Comparison of ENCODE assay signal across 19 cellular contexts in genomic region chr11:27187848-27188621, GRCh38.
"Had no signal": no experiment of that assay in that cellular context is flagged by ENCODE, and none has a peak within 500 bp of the region (broad histone marks: within the 10 kb centered on the region; RNA-seq: fewer than 3 reads in every experiment).

No MANE protein-coding gene starts in this region.

- ATAC-seq: effector memory CD8-positive, alpha-beta T cell; gastrocnemius medialis; heart left ventricle; left cardiac atrium; natural killer cell treated with Interleukin-12 subunit alpha and Interleukin-12 subunit beta and Interleukin-15 and Interleukin-18, amount 100 ng/mL, for 72 hours; right cardiac atrium; upper lobe of right lung had no signal

- H3K4me3 ChIP-seq: gastrocnemius medialis, heart left ventricle, lung, prostate gland, suprapubic skin, upper lobe of right lung had no signal

- H3K36me3 ChIP-seq: gastrocnemius medialis, heart left ventricle, prostate gland, suprapubic skin, upper lobe of right lung had no signal

- H3K27ac Mint-ChIP-seq: activated CD4-positive, alpha-beta T cell treated with anti-CD3 and anti-CD28 coated beads, Interleukin-2, amount 10 ng/mL, durations not matched to agents 7 days and 5 days; activated T-helper 1 cell treated with anti-CD3 and anti-CD28 coated beads, Interleukin-12 subunit alpha, Interleukin-12 subunit beta, Interleukin-2, Interleukin-4 antibody, amounts not matched to agents 30 ng/mL and 10 ng/mL and 1 ng/mL, durations not matched to agents 14 hours and 24 hours and 36 hours; dendritic cell treated with granulocyte-macrophage colony-stimulating factor and Interleukin-4, amounts not matched to agents 40 ng/mL and 50 ng/mL, for 4 days; effector memory CD8-positive, alpha-beta T cell; natural killer cell treated with Interleukin-12 subunit alpha and Interleukin-12 subunit beta and Interleukin-15 and Interleukin-18, amount 100 ng/mL, for 72 hours; stimulated activated naive CD8-positive, alpha-beta T cell treated with anti-CD3 and anti-CD28 coated beads, Interleukin-15, Interleukin-2, amounts not matched to agents 100 ng/mL and 50 ng/mL, for 24 hours had no signal

- H3K9me3 Mint-ChIP-seq: activated CD4-positive, alpha-beta T cell treated with anti-CD3 and anti-CD28 coated beads, Interleukin-2, amount 10 ng/mL, durations not matched to agents 7 days and 5 days; activated T-helper 1 cell treated with anti-CD3 and anti-CD28 coated beads, Interleukin-12 subunit alpha, Interleukin-12 subunit beta, Interleukin-2, Interleukin-4 antibody, amounts not matched to agents 30 ng/mL and 10 ng/mL and 1 ng/mL, durations not matched to agents 14 hours and 24 hours and 36 hours; dendritic cell treated with granulocyte-macrophage colony-stimulating factor and Interleukin-4, amounts not matched to agents 40 ng/mL and 50 ng/mL, for 4 days; effector memory CD8-positive, alpha-beta T cell; natural killer cell treated with Interleukin-12 subunit alpha and Interleukin-12 subunit beta and Interleukin-15 and Interleukin-18, amount 100 ng/mL, for 72 hours; stimulated activated naive CD8-positive, alpha-beta T cell treated with anti-CD3 and anti-CD28 coated beads, Interleukin-15, Interleukin-2, amounts not matched to agents 100 ng/mL and 50 ng/mL, for 24 hours had no signal

- H3K27ac ChIP-seq: epithelial cell of prostate, gastrocnemius medialis, heart left ventricle, prostate gland, suprapubic skin, upper lobe of right lung had no signal

- H3K36me3 Mint-ChIP-seq: natural killer cell treated with Interleukin-12 subunit alpha and Interleukin-12 subunit beta and Interleukin-15 and Interleukin-18, amount 100 ng/mL, for 72 hours had no signal

- H3K27me3 ChIP-seq: gastrocnemius medialis, suprapubic skin had no signal

- DNase-seq: activated CD4-positive, alpha-beta T cell treated with anti-CD3 and anti-CD28 coated beads, Interleukin-2, amount 10 ng/mL, durations not matched to agents 7 days and 5 days; activated CD4-positive, CD25-positive, alpha-beta regulatory T cell; anterior cingulate cortex; cerebellar nuclear complex; effector memory CD8-positive, alpha-beta T cell; gastrocnemius medialis; heart left ventricle; left cardiac atrium; occipital lobe; right cardiac atrium; upper lobe of right lung had no signal

- H3K4me3 Mint-ChIP-seq: activated CD4-positive, alpha-beta T cell treated with anti-CD3 and anti-CD28 coated beads, Interleukin-2, amount 10 ng/mL, durations not matched to agents 7 days and 5 days; activated T-helper 1 cell treated with anti-CD3 and anti-CD28 coated beads, Interleukin-12 subunit alpha, Interleukin-12 subunit beta, Interleukin-2, Interleukin-4 antibody, amounts not matched to agents 30 ng/mL and 10 ng/mL and 1 ng/mL, durations not matched to agents 14 hours and 24 hours and 36 hours; dendritic cell treated with granulocyte-macrophage colony-stimulating factor and Interleukin-4, amounts not matched to agents 40 ng/mL and 50 ng/mL, for 4 days; effector memory CD8-positive, alpha-beta T cell; natural killer cell treated with Interleukin-12 subunit alpha and Interleukin-12 subunit beta and Interleukin-15 and Interleukin-18, amount 100 ng/mL, for 72 hours; stimulated activated naive CD8-positive, alpha-beta T cell treated with anti-CD3 and anti-CD28 coated beads, Interleukin-15, Interleukin-2, amounts not matched to agents 100 ng/mL and 50 ng/mL, for 24 hours had no signal

- H3K9me3 ChIP-seq: gastrocnemius medialis, prostate gland, suprapubic skin, upper lobe of right lung had no signal

- H3K4me1 ChIP-seq: gastrocnemius medialis, prostate gland, upper lobe of right lung had no signal

- H3K4me1 Mint-ChIP-seq: activated CD4-positive, alpha-beta T cell treated with anti-CD3 and anti-CD28 coated beads, Interleukin-2, amount 10 ng/mL, durations not matched to agents 7 days and 5 days had no signal
